26 cellular contexts compared by ENCODE assay signal in the genomic region with DNA sequence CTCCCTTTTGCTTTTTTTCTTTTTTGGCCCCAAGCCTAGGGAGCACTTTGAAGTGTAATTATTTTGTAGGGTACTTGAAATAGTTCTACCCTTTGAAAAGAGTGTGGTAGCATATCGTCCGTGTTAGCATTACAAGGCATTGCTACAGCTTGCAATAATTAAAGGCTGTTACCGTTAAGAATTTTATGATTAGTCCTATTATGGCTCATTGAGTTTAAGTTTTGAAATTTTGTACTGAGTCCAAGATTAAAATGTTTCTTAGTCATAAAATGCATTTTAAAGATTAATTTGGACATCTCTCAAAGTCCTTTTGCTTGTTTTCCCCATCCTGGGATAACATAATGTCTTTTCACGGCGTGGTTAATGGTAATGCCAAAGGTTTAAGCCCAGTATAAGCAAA.
A peak's percentile ranks its signal among the peaks of the same experiment; 100 is the strongest.
DNase-seq lines count a peak whose midpoint lies in the region; TF ChIP-seq lines count a peak whose summit lies in the region.
"Had no signal": no experiment of that assay in that cellular context is flagged by ENCODE, and none has a peak within 500 bp of the region (broad histone marks: within the 10 kb centered on the region; RNA-seq: fewer than 3 reads in every experiment).

No MANE protein-coding gene starts in this region.

- H3K9me3 Mint-ChIP-seq in HFFc6 = no peaks in the 10 kb centered on the region
- no peaks in the 10 kb centered on the region for H3K9me3 Mint-ChIP-seq in activated CD4-positive, alpha-beta memory T cell treated with anti-CD3 and anti-CD28 coated beads for 36 hours

- no peaks in the 10 kb centered on the region for H3K36me3 ChIP-seq in A673 (ENCODE audit: insufficient read depth, low read length, poor library complexity, severe bottlenecking)
- H3K36me3 ChIP-seq: BLaER1, breast epithelium, heart right ventricle, neutrophil had no signal

- H3K4me3 ChIP-seq in A673 (ENCODE audit: low read depth, low read length, poor library complexity, severe bottlenecking) = no peak overlapping the region
- H3K4me3 ChIP-seq: BLaER1, breast epithelium, heart right ventricle had no signal

- H3K36me3 Mint-ChIP-seq in HFFc6 (ENCODE audit: low read depth) = no peaks in the 10 kb centered on the region
- no peaks in the 10 kb centered on the region for H3K36me3 Mint-ChIP-seq in activated CD4-positive, alpha-beta memory T cell treated with anti-CD3 and anti-CD28 coated beads for 36 hours

- intact Hi-C loops in A673 (cut with micrococcal nuclease; ENCODE audit: unreplicated experiment) = no loop called here
- intact Hi-C loops in activated CD4-positive, alpha-beta memory T cell treated with anti-CD3 and anti-CD28 coated beads for 36 hours (cut with micrococcal nuclease) = no loop called here

- DNase-seq in A673 (ENCODE audit: low spot score) (peak; percentile 22), HFFc6 (no peak), NCI-H2107 treated with DMSO at 0.1 percent for 48 hours (lab: John Stamatoyannopoulos, UW; ENCODE audit: unreplicated experiment) (peak; percentile 70), NCI-H774 (lab: John Stamatoyannopoulos, UW) (peak; percentile 52), GM20000 (ENCODE audit: low spot score) (no peak), nucleus accumbens (lab: John Stamatoyannopoulos, UW) (no peak)
- DNase-seq in activated CD4-positive, alpha-beta T cell treated with anti-CD3 and anti-CD28 coated beads for 48 hours = no peak
- no peak for DNase-seq in activated CD4-positive, alpha-beta memory T cell treated with anti-CD3 and anti-CD28 coated beads for 36 hours
- DNase-seq: activated CD4-positive, alpha-beta T cell treated with anti-CD3 and anti-CD28 coated beads for 4 hours; activated naive CD4-positive, alpha-beta T cell treated with Interleukin-2 at 50 U/mL for 16 hours; activated T-cell treated with anti-CD3 and anti-CD28 coated beads, Interleukin-2, amount 50 U/mL, for 48 hours; COR-L47; effector CD8-positive, alpha-beta T cell; EL; foreskin keratinocyte; heart right ventricle; mesenchymal stem cell; NCI-H1694; NCI-H510A; SK-N-SH; substantia nigra; T-helper 2 cell had no signal

- TF ChIP-seq CTCF in A673 (conservative IDR thresholded peaks at IDR 0.05; ENCODE audit: low read depth, low read length) (no peak), HFFc6 (IDR thresholded peaks at IDR 0.05) (no peak), GM20000 (IDR thresholded peaks at IDR 0.05; ENCODE audit: extremely low read depth, missing control alignments) (no peak)

- H3K4me3 Mint-ChIP-seq in HFFc6 = no peak overlapping the region
- no peak overlapping the region for H3K4me3 Mint-ChIP-seq in activated CD4-positive, alpha-beta memory T cell treated with anti-CD3 and anti-CD28 coated beads for 36 hours

- H3K27me3 ChIP-seq in A673 (replicated peaks; ENCODE audit: insufficient read depth, low read depth, low read length, poor library complexity) = no peaks in the 10 kb centered on the region
- H3K27me3 ChIP-seq: BLaER1, breast epithelium, foreskin keratinocyte, heart right ventricle, neutrophil had no signal

- no peaks in the 10 kb centered on the region for H3K4me1 ChIP-seq in A673 (ENCODE audit: insufficient read depth, low read length, poor library complexity, severe bottlenecking)
- H3K4me1 ChIP-seq: BLaER1, breast epithelium, foreskin keratinocyte, heart right ventricle had no signal

- H3K4me1 Mint-ChIP-seq in HFFc6 (ENCODE audit: low read depth) = peaks cover 23% of the 10 kb centered on the region
- H3K4me1 Mint-ChIP-seq in activated CD4-positive, alpha-beta memory T cell treated with anti-CD3 and anti-CD28 coated beads for 36 hours (ENCODE audit: low read depth) = no peaks in the 10 kb centered on the region

- BruUV-seq in A673 (replicated peaks; lab: Mats Ljungman, UMichigan) = no TSS peak

- CTCF ChIA-PET in A673 (lab: Charles Lee) = no interaction called here
- CTCF ChIA-PET in activated CD4-positive, alpha-beta memory T cell treated with anti-CD3 and anti-CD28 coated beads for 36 hours (lab: Charles Lee) = no interaction called here

- POLR2A ChIA-PET in A673 (lab: Charles Lee; ENCODE audit: low non-redundant PET) = no interaction called here
- POLR2A ChIA-PET in activated CD4-positive, alpha-beta memory T cell treated with anti-CD3 and anti-CD28 coated beads for 36 hours (lab: Charles Lee) = interaction anchor here (0.6 kb wide), 1 partner anchor 180 kb away, joined by 3 read pairs; no protein-coding TSS in a partner anchor

- no peak overlapping the region for H3K27ac ChIP-seq in A673 (ENCODE audit: low read depth, low read length, poor library complexity, severe bottlenecking)
- H3K27ac ChIP-seq: BLaER1, breast epithelium, foreskin keratinocyte, heart right ventricle, neutrophil, RWPE1 had no signal

- H3K9me3 ChIP-seq in A673 (ENCODE audit: low read depth, low read length, poor library complexity, severe bottlenecking) = no peaks in the 10 kb centered on the region
- H3K9me3 ChIP-seq: BLaER1, breast epithelium, heart right ventricle, neutrophil, SK-N-SH had no signal

- no peaks in the 10 kb centered on the region for H3K27me3 Mint-ChIP-seq in HFFc6 (ENCODE audit: insufficient read depth)
- H3K27me3 Mint-ChIP-seq in activated CD4-positive, alpha-beta memory T cell treated with anti-CD3 and anti-CD28 coated beads for 36 hours = no peaks in the 10 kb centered on the region

- peak overlapping the region; percentile 15; the same call in 1 of the 2 replicates for H3K27ac Mint-ChIP-seq in HFFc6
- H3K27ac Mint-ChIP-seq in activated CD4-positive, alpha-beta memory T cell treated with anti-CD3 and anti-CD28 coated beads for 36 hours = no peak overlapping the region

Comparison
In these comparisons a context has a peak if more than half of its experiments do, and no peak if none do; other contexts are left out.
1. DNase-seq: peak in A673 (single experiment), NCI-H2107 treated with DMSO at 0.1 percent for 48 hours (single experiment) and NCI-H774 (single experiment); none in HFFc6 (single experiment), GM20000 (single experiment), nucleus accumbens (0 of 56), activated CD4-positive, alpha-beta T cell treated with anti-CD3 and anti-CD28 coated beads for 48 hours (single experiment) and activated CD4-positive, alpha-beta memory T cell treated with anti-CD3 and anti-CD28 coated beads for 36 hours (single experiment).